ENCODE assay signal across 14 cellular contexts in genomic region chr6:32416031-32416430, GRCh38. TPM values are rescaled to one million over a fixed set of nuclear protein-coding genes. Genes with fewer than 3 reads are reported as not detected.
A peak's percentile ranks its signal among the peaks of the same experiment; 100 is the strongest.
DNase-seq lines count a peak whose midpoint lies in the region; TF ChIP-seq lines count a peak whose summit lies in the region.
"Had no signal": no experiment of that assay in that cellular context is flagged by ENCODE, and none has a peak within 500 bp of the region (broad histone marks: within the 10 kb centered on the region; RNA-seq: fewer than 3 reads in every experiment).

No MANE protein-coding gene starts in this region.

- TF ChIP-seq CTCF in SU-DHL-6 (IDR thresholded peaks at IDR 0.05; ENCODE audit: insufficient read depth, low read length, poor library complexity, severe bottlenecking) (no peak), ovary (IDR thresholded peaks at IDR 0.05) (no peak)

- peaks cover 0 to 4% (median 0%) of the 10 kb centered on the region in 10 experiments; a peak in 2 of 20 replicates for H3K4me1 ChIP-seq in BLaER1 treated with 17β-estradiol and CSF1 and Interleukin-3, amounts not matched to agents 10 nM and 100 nM
- H3K4me1 ChIP-seq in iPS-18a (ENCODE audit: control insufficient read depth, low read depth, low read length) (no peaks in the 10 kb centered on the region), ovary (ENCODE audit: insufficient read depth) (no peaks in the 10 kb centered on the region)
- H3K4me1 ChIP-seq: vagina had no signal

- H3K4me2 ChIP-seq in BLaER1 treated with 17β-estradiol and CSF1 and Interleukin-3, amounts not matched to agents 10 nM and 100 nM = peak overlapping the region in 8 of 11 experiments; percentile 32 to 79 (median 53); a peak in 8 of 22 replicates
- peak overlapping the region; percentile 52 for H3K4me2 ChIP-seq in SU-DHL-6 (ENCODE audit: low read depth, low read length, poor library complexity, severe bottlenecking)

- POLR2A ChIA-PET in HEK293T (lab: Yijun Ruan, JAX) = no interaction called here

- no peak overlapping the region for H3K9ac ChIP-seq in BLaER1 treated with 17β-estradiol and CSF1 and Interleukin-3, amounts not matched to agents 10 nM and 100 nM
- H3K9ac ChIP-seq in SU-DHL-6 (ENCODE audit: low read length) (peak overlapping the region; percentile 33; the same call in 1 of the 2 replicates), iPS-18a (ENCODE audit: low read length) (no peak overlapping the region)

- WGBS in ovary, 3 donors = 53 to 56% (median 54%) methylated on average over 3 of the region's 3 CpGs

- peak overlapping the region; percentile 90 for H2AFZ ChIP-seq in SU-DHL-6 (ENCODE audit: low read depth, low read length, severe bottlenecking)

- CTCF ChIA-PET in HEK293T (lab: Yijun Ruan, JAX) = interaction anchor here (0.8 to 1.4 kb wide), 4 partner anchors 8 to 284 kb away, joined by 3 to 5 read pairs (median 3); no protein-coding TSS in a partner anchor

- H4K20me1 ChIP-seq in BLaER1 treated with 17β-estradiol and CSF1 and Interleukin-3, amounts not matched to agents 10 nM and 100 nM = no peaks in the 10 kb centered on the region
- H4K20me1 ChIP-seq in SU-DHL-6 (ENCODE audit: low read depth, low read length) = no peaks in the 10 kb centered on the region

- TF ChIP-seq POLR2A in ovary (IDR thresholded peaks at IDR 0.05) = no peak

- TF ChIP-seq EP300 in ovary (IDR thresholded peaks at IDR 0.05) = no peak

- H3K9me3 ChIP-seq in BLaER1 treated with 17β-estradiol and CSF1 and Interleukin-3, amounts not matched to agents 10 nM and 100 nM (replicated peaks in 1 of 11) = no peaks in the 10 kb centered on the region
- H3K9me3 ChIP-seq in SU-DHL-6 (ENCODE audit: insufficient read depth, low read length) (no peaks in the 10 kb centered on the region), iPS-18a (ENCODE audit: control insufficient read depth, low read depth, low read length) (no peaks in the 10 kb centered on the region), ovary (no peaks in the 10 kb centered on the region)
- H3K9me3 ChIP-seq: gastroesophageal sphincter, MG63, vagina had no signal

- no peaks in the 10 kb centered on the region for H3K9me2 ChIP-seq in SU-DHL-6 (replicated peaks; ENCODE audit: insufficient read depth, low read length)

- no peak overlapping the region for H3K27ac ChIP-seq in BLaER1 treated with 17β-estradiol and CSF1 and Interleukin-3, amounts not matched to agents 10 nM and 100 nM
- H3K27ac ChIP-seq in SU-DHL-6 (ENCODE audit: low read depth, low read length) (no peak overlapping the region), iPS-18a (ENCODE audit: low read length) (no peak overlapping the region), ovary (no peak overlapping the region)
- H3K27ac ChIP-seq: dorsolateral prefrontal cortex, gastroesophageal sphincter, vagina had no signal

- H3K27me3 ChIP-seq in BLaER1 treated with 17β-estradiol and CSF1 and Interleukin-3, amounts not matched to agents 10 nM and 100 nM = no peaks in the 10 kb centered on the region
- no peaks in the 10 kb centered on the region for H3K27me3 ChIP-seq in SU-DHL-6 (ENCODE audit: low read length)
- H3K27me3 ChIP-seq in iPS-18a (ENCODE audit: control insufficient read depth, insufficient read depth, low read length) = peaks cover 19% of the 10 kb centered on the region
- no peaks in the 10 kb centered on the region for H3K27me3 ChIP-seq in ovary
- H3K27me3 ChIP-seq: vagina had no signal

- no peaks in the 10 kb centered on the region for H3F3A ChIP-seq in SU-DHL-6 (ENCODE audit: insufficient read depth)

- H3K4me3 ChIP-seq in BLaER1 treated with 17β-estradiol and CSF1 and Interleukin-3, amounts not matched to agents 10 nM and 100 nM = no peak overlapping the region
- H3K4me3 ChIP-seq in SU-DHL-6 (ENCODE audit: insufficient read depth, low read length, poor library complexity, severe bottlenecking) = no peak overlapping the region
- peak overlapping the region; percentile 53 for H3K4me3 ChIP-seq in iPS-18a (ENCODE audit: low read length)
- no peak overlapping the region for H3K4me3 ChIP-seq in ovary
- H3K4me3 ChIP-seq: gastroesophageal sphincter, vagina had no signal

- DNase-seq in HS-27A (ENCODE audit: low read depth) = peak; percentile 58
- DNase-seq in DMS79 (lab: John Stamatoyannopoulos, UW) = no peak
- no peak for DNase-seq in DMS79 treated with DMSO at 0.1 percent for 48 hours (lab: John Stamatoyannopoulos, UW)
- no peak for DNase-seq in ovary
- DNase-seq in HEK293T (ENCODE audit: extremely low spot score) = no peak

- no peaks in the 10 kb centered on the region for H3K36me3 ChIP-seq in BLaER1 treated with 17β-estradiol and CSF1 and Interleukin-3, amounts not matched to agents 10 nM and 100 nM
- no peaks in the 10 kb centered on the region for H3K36me3 ChIP-seq in SU-DHL-6 (ENCODE audit: low read length)
- no peaks in the 10 kb centered on the region for H3K36me3 ChIP-seq in iPS-18a (ENCODE audit: control insufficient read depth, low read depth, low read length)
- no peaks in the 10 kb centered on the region for H3K36me3 ChIP-seq in ovary
- H3K36me3 ChIP-seq: gastroesophageal sphincter, MG63, vagina had no signal

- intact Hi-C loops in ovary (cut with DNase I) = loop anchor here (10.0 kb wide), 3 partner anchors 171 to 379 kb away; no protein-coding TSS in a partner anchor

- H3K79me2 ChIP-seq in SU-DHL-6 (ENCODE audit: insufficient read depth, low read length) = no peaks in the 10 kb centered on the region

TF ChIP-seq in HEK293T, 16 proteins besides CTCF, POLR2A, EP300 and RAD21:
- no peak for TF ChIP-seq PKNOX1 (IDR thresholded peaks at IDR 0.05)
- no peak for TF ChIP-seq FOXK2 (IDR thresholded peaks at IDR 0.05)
- no peak for TF ChIP-seq HDGF (IDR thresholded peaks at IDR 0.05; ENCODE audit: borderline replicate concordance)
- no peak for TF ChIP-seq CTBP1 (IDR thresholded peaks at IDR 0.05; ENCODE audit: borderline replicate concordance)
- TF ChIP-seq LEF1 (IDR thresholded peaks at IDR 0.05; ENCODE audit: borderline replicate concordance) = no peak
- TF ChIP-seq L3MBTL2 (conservative IDR thresholded peaks at IDR 0.05) = no peak
- TF ChIP-seq TARDBP (IDR thresholded peaks at IDR 0.05) = no peak
- no peak for TF ChIP-seq FOXA1 (IDR thresholded peaks at IDR 0.05)
- no peak for TF ChIP-seq NFRKB (IDR thresholded peaks at IDR 0.05)

RNA-seq across cellular contexts. Expression of gene BTNL2, which starts 9.1 kb away (rescaled TPM):
- total RNA-seq in ovary = not detected
- polyA plus RNA-seq in ovary = not detected
- total RNA-seq: activated CD4-positive, alpha-beta T cell treated with anti-CD3 and anti-CD28 coated beads, Interleukin-2, amount 10 ng/mL, durations not matched to agents 24 days and 14 days; gastroesophageal sphincter; renal cortical epithelial cell; vagina had no signal

RNA-seq across cellular contexts. Expression of gene HLA-DRA, which starts 23.7 kb away (rescaled TPM):
- 100 to 1,000 TPM in 5 of 7 donors, 10 to 100 TPM in 2; 19.5 to 262 (median 130) TPM for total RNA-seq in ovary
- 1,000 to 10,000 TPM in 1 of 2 donors, 100 to 1,000 TPM in 1; 118 to 1,131 TPM for polyA plus RNA-seq in ovary

RNA-seq across cellular contexts. Expression of gene TSBP1, which starts 44.3 kb away (rescaled TPM):
- total RNA-seq in ovary = not detected
- polyA plus RNA-seq in ovary = not detected
- total RNA-seq: activated CD4-positive, alpha-beta T cell treated with anti-CD3 and anti-CD28 coated beads, Interleukin-2, amount 10 ng/mL, durations not matched to agents 24 days and 14 days; dorsolateral prefrontal cortex; gastroesophageal sphincter; renal cortical epithelial cell; vagina had no signal
